Comparison of ENCODE assay signal across 14 cellular contexts in genomic region chrX:27915617-27916016, GRCh38.
DNase-seq lines count a peak whose midpoint lies in the region; ATAC-seq, FAIRE-seq and TF ChIP-seq lines count a peak whose summit lies in the region.
"Had no signal": no experiment of that assay in that cellular context is flagged by ENCODE, and none has a peak within 500 bp of the region (broad histone marks: within the 10 kb centered on the region; RNA-seq: fewer than 3 reads in every experiment).

No MANE protein-coding gene starts in this region.

- dilution Hi-C loops in endothelial cell of umbilical vein (cut with MboI; ENCODE audit: extremely low pct_ligation_motif_present, low sequenced_read_pairs): no loop called here

- BruUV-seq in endothelial cell of umbilical vein (replicated peaks; lab: Mats Ljungman, UMichigan): no TSS peak

- no peaks in the 10 kb centered on the region for H3K79me1 ChIP-seq in neuronal stem cell (ENCODE audit: low read depth, low read length)

- CTCF ChIA-PET in endothelial cell of umbilical vein (lab: Charles Lee): no interaction called here

- ATAC-seq in GM21526 (IDR thresholded peaks at IDR 0.05; ENCODE audit: low FRiP score, unreplicated experiment): peak; percentile 84
- ATAC-seq in HG03571 (IDR thresholded peaks at IDR 0.05; ENCODE audit: unreplicated experiment): no peak
- no peak for ATAC-seq in effector memory CD8-positive, alpha-beta T cell (replicated peaks)
- ATAC-seq: body of pancreas, lower lobe of right lung, T-helper 17 cell had no signal

- POLR2A ChIA-PET in endothelial cell of umbilical vein (lab: Charles Lee): no interaction called here

- WGBS in neuronal stem cell (ENCODE audit: extremely low coverage in 2 of 2, insufficient read length in 2 of 2, insufficient replicate concordance in 1 of 2), 2 donors: no CpG with 5 or more reads among the region's 3 CpGs

- H3K23ac ChIP-seq in neuronal stem cell (ENCODE audit: low read depth, low read length, poor library complexity): no peak overlapping the region

- no peak overlapping the region for H4K91ac ChIP-seq in neuronal stem cell (ENCODE audit: low read depth, low read length, poor library complexity)

- FAIRE-seq in endothelial cell of umbilical vein (lab: Jason Lieb, UNC): no peak

- H2BK12ac ChIP-seq in neuronal stem cell (ENCODE audit: low read length): no peak overlapping the region

- no peak overlapping the region for H3K14ac ChIP-seq in neuronal stem cell (ENCODE audit: low read length)

- no peaks in the 10 kb centered on the region for H3K36me3 Mint-ChIP-seq in effector memory CD8-positive, alpha-beta T cell (ENCODE audit: insufficient read depth)

- no peak overlapping the region for H2BK5ac ChIP-seq in neuronal stem cell (ENCODE audit: low read length)

- H3K18ac ChIP-seq in neuronal stem cell (ENCODE audit: low read length): no peak overlapping the region

- intact Hi-C loops in endothelial cell of umbilical vein (cut with micrococcal nuclease): no loop called here

- no peak for TF ChIP-seq POLR2A in endothelial cell of umbilical vein (IDR thresholded peaks at IDR 0.05; ENCODE audit: low read depth, low read length)

- H3K27ac Mint-ChIP-seq in effector memory CD8-positive, alpha-beta T cell: no peak overlapping the region
- H3K27ac Mint-ChIP-seq: B cell, T-helper 17 cell had no signal

- no peaks in the 10 kb centered on the region for H3K4me1 Mint-ChIP-seq in effector memory CD8-positive, alpha-beta T cell (ENCODE audit: low read depth in 2 of 2)
- H3K4me1 Mint-ChIP-seq: B cell, T-helper 17 cell had no signal

- H3K4me3 Mint-ChIP-seq in effector memory CD8-positive, alpha-beta T cell: no peak overlapping the region
- H3K4me3 Mint-ChIP-seq: B cell, T-helper 17 cell had no signal

- DNase-seq in EL (peak; percentile 0), Kasumi-1 (lab: John Stamatoyannopoulos, UW) (peak; percentile 48 to 52), endothelial cell of umbilical vein (ENCODE audit: low read depth, low spot score) (peak; percentile 4), neuronal stem cell (ENCODE audit: low spot score) (no peak)
- no peak for DNase-seq in effector memory CD8-positive, alpha-beta T cell
- no peak for DNase-seq in activated CD4-positive, alpha-beta T cell treated with anti-CD3 and anti-CD28 coated beads, Interleukin-2, amount 50 U/mL, for 1 hour
- DNase-seq: activated CD8-positive, alpha-beta memory T cell treated with anti-CD3 and anti-CD28 coated beads, Interleukin-2, amount 50 U/mL, for 48 hours; lower lobe of right lung; NCI-H345; T-helper 17 cell had no signal

- H3K4me3 ChIP-seq in endothelial cell of umbilical vein (replicated peaks in 1 of 3; ENCODE audit: insufficient read depth in 1 of 3, low read depth in 1 of 3, low read length in 3 of 3) (no peak overlapping the region), neuronal stem cell (ENCODE audit: low read length in 2 of 2) (no peak overlapping the region)
- H3K4me3 ChIP-seq: body of pancreas, lower lobe of right lung had no signal

- no peak overlapping the region for H2BK15ac ChIP-seq in neuronal stem cell (ENCODE audit: low read length)

- no peak overlapping the region for H4K8ac ChIP-seq in neuronal stem cell (ENCODE audit: low read depth, low read length)

- H3K9ac ChIP-seq in endothelial cell of umbilical vein (replicated peaks; ENCODE audit: extremely low read depth, insufficient read depth, low read length) (no peak overlapping the region), neuronal stem cell (ENCODE audit: low read depth, low read length, poor library complexity) (no peak overlapping the region)

- peaks cover 2 to 7% of the 10 kb centered on the region in 2 donors for H3K9me3 Mint-ChIP-seq in effector memory CD8-positive, alpha-beta T cell

- H3K27ac ChIP-seq in endothelial cell of umbilical vein (ENCODE audit: insufficient read depth, low read depth, low read length) (no peak overlapping the region), neuronal stem cell (replicated peaks; ENCODE audit: low read length) (no peak overlapping the region)
- H3K27ac ChIP-seq: body of pancreas, lower lobe of right lung had no signal

- H3K4ac ChIP-seq in neuronal stem cell (ENCODE audit: low read length): no peak overlapping the region

- H4K20me1 ChIP-seq in endothelial cell of umbilical vein (replicated peaks; ENCODE audit: control insufficient read depth, extremely low read depth, insufficient read depth, low read length): no peaks in the 10 kb centered on the region

- no peaks in the 10 kb centered on the region for H3K27me3 Mint-ChIP-seq in effector memory CD8-positive, alpha-beta T cell
- H3K27me3 Mint-ChIP-seq: B cell, T-helper 17 cell had no signal

- H3K9me1 ChIP-seq in endothelial cell of umbilical vein (replicated peaks; ENCODE audit: control insufficient read depth, extremely low read depth, insufficient read depth, low read length): no peaks in the 10 kb centered on the region

- no peak overlapping the region for H2AK5ac ChIP-seq in neuronal stem cell (ENCODE audit: low read depth, low read length)

- H2AFZ ChIP-seq in endothelial cell of umbilical vein (ENCODE audit: low read depth, low read length) (no peak overlapping the region), neuronal stem cell (ENCODE audit: low read length) (no peak overlapping the region)

- H3K4me2 ChIP-seq in endothelial cell of umbilical vein (ENCODE audit: insufficient read depth, low read length) (no peak overlapping the region), neuronal stem cell (ENCODE audit: insufficient read depth, low read length, poor library complexity, severe bottlenecking) (no peak overlapping the region)

- H3K27me3 ChIP-seq in endothelial cell of umbilical vein (ENCODE audit: control insufficient read depth in 2 of 2, insufficient read depth in 2 of 2, low read length in 2 of 2) (no peaks in the 10 kb centered on the region), neuronal stem cell (ENCODE audit: control insufficient read depth in 3 of 3, insufficient read depth in 3 of 3, low read depth in 1 of 3, low read length in 3 of 3) (no peaks in the 10 kb centered on the region)
- H3K27me3 ChIP-seq: body of pancreas had no signal

- H3K4me1 ChIP-seq in endothelial cell of umbilical vein (ENCODE audit: control insufficient read depth, extremely low read depth, insufficient read depth, low read length) (no peaks in the 10 kb centered on the region), neuronal stem cell (ENCODE audit: control insufficient read depth in 2 of 2, insufficient read depth in 1 of 2, low read depth in 1 of 2, low read length in 2 of 2) (no peaks in the 10 kb centered on the region)
- H3K4me1 ChIP-seq: body of pancreas, lower lobe of right lung had no signal

- no peaks in the 10 kb centered on the region for H3K9me3 ChIP-seq in endothelial cell of umbilical vein (replicated peaks; ENCODE audit: control insufficient read depth, insufficient read depth, low read length)
- H3K9me3 ChIP-seq in neuronal stem cell (replicated peaks in 1 of 2; ENCODE audit: control insufficient read depth in 2 of 2, insufficient read depth in 1 of 2, low read depth in 1 of 2, low read length in 2 of 2): no peaks in the 10 kb centered on the region
- H3K9me3 ChIP-seq: body of pancreas, lower lobe of right lung had no signal

- H3K36me3 ChIP-seq in endothelial cell of umbilical vein (ENCODE audit: control insufficient read depth in 2 of 2, extremely low read depth in 1 of 2, insufficient read depth in 2 of 2, low read length in 2 of 2): no peaks in the 10 kb centered on the region
- H3K36me3 ChIP-seq in neuronal stem cell (replicated peaks in 1 of 2; ENCODE audit: control insufficient read depth in 2 of 2, insufficient read depth in 2 of 2, low read length in 2 of 2): no peaks in the 10 kb centered on the region
- H3K36me3 ChIP-seq: lower lobe of right lung had no signal

- TF ChIP-seq CTCF in endothelial cell of umbilical vein (IDR thresholded peaks at IDR 0.05; ENCODE audit: extremely low read depth in 1 of 2, insufficient read depth in 1 of 2, low read depth in 1 of 2, low read length in 2 of 2): no peak

- H2BK120ac ChIP-seq in neuronal stem cell (ENCODE audit: low read depth, low read length): no peak overlapping the region

- no peaks in the 10 kb centered on the region for H3K79me2 ChIP-seq in endothelial cell of umbilical vein (ENCODE audit: control insufficient read depth, insufficient read depth, low read length)

TF ChIP-seq in endothelial cell of umbilical vein, 7 proteins besides CTCF, POLR2A, EP300 and RAD21:
- TF ChIP-seq POLR2AphosphoS5 (IDR thresholded peaks at IDR 0.05; ENCODE audit: insufficient read depth, low read depth, low read length) (no peak), FOS (IDR thresholded peaks at IDR 0.05; ENCODE audit: borderline replicate concordance, insufficient read depth, low read length) (peak; percentile 5)

Comparison
In these comparisons a context has a peak if more than half of its experiments do, and no peak if none do; other contexts are left out.
1. DNase-seq: peak in EL (single experiment), Kasumi-1 (2 of 2) and endothelial cell of umbilical vein (single experiment); none in neuronal stem cell (single experiment), effector memory CD8-positive, alpha-beta T cell (0 of 3) and activated CD4-positive, alpha-beta T cell treated with anti-CD3 and anti-CD28 coated beads, Interleukin-2, amount 50 U/mL, for 1 hour (single experiment).